In the genomic region with DNA sequence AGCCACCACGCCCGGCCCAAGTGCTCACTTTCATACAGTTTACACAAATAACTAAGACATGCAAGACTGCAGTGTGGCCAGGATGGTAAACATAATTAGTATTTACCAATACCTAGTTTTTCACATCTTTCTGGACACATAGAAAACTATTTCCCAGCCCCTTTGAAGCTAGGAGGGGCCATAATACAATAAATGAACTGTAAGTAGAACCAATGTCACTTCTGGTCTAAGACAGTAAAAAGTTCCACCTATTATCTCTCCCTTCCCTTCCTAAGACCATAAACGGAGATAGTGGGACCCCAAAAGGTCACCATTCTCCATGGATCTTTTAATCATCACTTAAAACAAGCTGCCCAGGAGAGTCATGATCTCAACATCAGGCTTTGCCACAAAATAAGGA, we compare ENCODE assay signal across 3 cellular contexts.
"Had no signal": no experiment of that assay in that cellular context is flagged by ENCODE, and none has a peak within 500 bp of the region (broad histone marks: within the 10 kb centered on the region; RNA-seq: fewer than 3 reads in every experiment).

No MANE protein-coding gene starts in this region.

- H3K4me3 ChIP-seq: GM12878 had no signal

- DNase-seq: GDM1, GF-D8 had no signal

- ATAC-seq: GM12878 had no signal
